9 cellular contexts compared by ENCODE assay signal in genomic region chr10:59708816-59709471, GRCh38.
DNase-seq lines count a peak whose midpoint lies in the region; ATAC-seq lines count a peak whose summit lies in the region.
"Had no signal": no experiment of that assay in that cellular context is flagged by ENCODE, and none has a peak within 500 bp of the region (broad histone marks: within the 10 kb centered on the region; RNA-seq: fewer than 3 reads in every experiment).

No MANE protein-coding gene starts in this region.

- peak; percentile 34 for DNase-seq in stimulated activated CD4-positive, alpha-beta T cell treated with anti-CD3 and anti-CD28 coated beads, Interleukin-15, amount 100 ng/mL, for 24 hours
- no peak for DNase-seq in stimulated activated CD4-positive, alpha-beta T cell treated with anti-CD3 and anti-CD28 coated beads, Interleukin-4, amount 100 ng/mL, for 24 hours
- DNase-seq in LoVo (ENCODE audit: low spot score) = peak; percentile 50
- peak; percentile 69 for DNase-seq in astrocyte of the hippocampus (ENCODE audit: low read depth, low spot score)
- peak; percentile 29 for DNase-seq in stimulated activated naive CD8-positive, alpha-beta T cell treated with anti-CD3 and anti-CD28 coated beads, Interleukin-15, Interleukin-2, amounts not matched to agents 100 U/mL and 50 U/mL, for 24 hours
- no peak for DNase-seq in NCI-H2196 (lab: John Stamatoyannopoulos, UW; ENCODE audit: unreplicated experiment)
- no peak for DNase-seq in OCI-M2 (lab: John Stamatoyannopoulos, UW; ENCODE audit: unreplicated experiment)

- H3K36me3 ChIP-seq in iPS-20b (ENCODE audit: insufficient read depth, low read depth, low read length) = peaks cover 8% of the 10 kb centered on the region

- peaks cover 13% of the 10 kb centered on the region; the same call in 1 of the 2 replicates for H3K4me1 ChIP-seq in iPS-20b (ENCODE audit: insufficient read depth, low read length)

- ATAC-seq in stimulated activated naive CD8-positive, alpha-beta T cell treated with anti-CD3 and anti-CD28 coated beads, Interleukin-15, Interleukin-2, amounts not matched to agents 100 U/mL and 50 U/mL, for 24 hours = no peak

- H3K9me3 ChIP-seq in iPS-20b (ENCODE audit: insufficient read depth, low read depth, low read length) = no peaks in the 10 kb centered on the region

- H3K9ac ChIP-seq in iPS-20b (ENCODE audit: low read depth, low read length) = peak overlapping the region; percentile 85

- peak overlapping the region; percentile 84 for H3K4me3 ChIP-seq in iPS-20b (ENCODE audit: low read length)

- no peak overlapping the region for H3K27ac ChIP-seq in iPS-20b (ENCODE audit: low read length)
- H3K27ac ChIP-seq: epithelial cell of prostate had no signal

- peaks cover 39% of the 10 kb centered on the region for H3K27me3 ChIP-seq in iPS-20b (ENCODE audit: insufficient read depth, low read length)

Comparison
In these comparisons a context has a peak if more than half of its experiments do, and no peak if none do; other contexts are left out.
1. DNase-seq: peak in stimulated activated CD4-positive, alpha-beta T cell treated with anti-CD3 and anti-CD28 coated beads, Interleukin-15, amount 100 ng/mL, for 24 hours (single experiment), LoVo (single experiment), astrocyte of the hippocampus (single experiment) and stimulated activated naive CD8-positive, alpha-beta T cell treated with anti-CD3 and anti-CD28 coated beads, Interleukin-15, Interleukin-2, amounts not matched to agents 100 U/mL and 50 U/mL, for 24 hours (single experiment); none in stimulated activated CD4-positive, alpha-beta T cell treated with anti-CD3 and anti-CD28 coated beads, Interleukin-4, amount 100 ng/mL, for 24 hours (single experiment), NCI-H2196 (single experiment) and OCI-M2 (single experiment).